9 cellular contexts compared by ENCODE assay signal in the genomic region with DNA sequence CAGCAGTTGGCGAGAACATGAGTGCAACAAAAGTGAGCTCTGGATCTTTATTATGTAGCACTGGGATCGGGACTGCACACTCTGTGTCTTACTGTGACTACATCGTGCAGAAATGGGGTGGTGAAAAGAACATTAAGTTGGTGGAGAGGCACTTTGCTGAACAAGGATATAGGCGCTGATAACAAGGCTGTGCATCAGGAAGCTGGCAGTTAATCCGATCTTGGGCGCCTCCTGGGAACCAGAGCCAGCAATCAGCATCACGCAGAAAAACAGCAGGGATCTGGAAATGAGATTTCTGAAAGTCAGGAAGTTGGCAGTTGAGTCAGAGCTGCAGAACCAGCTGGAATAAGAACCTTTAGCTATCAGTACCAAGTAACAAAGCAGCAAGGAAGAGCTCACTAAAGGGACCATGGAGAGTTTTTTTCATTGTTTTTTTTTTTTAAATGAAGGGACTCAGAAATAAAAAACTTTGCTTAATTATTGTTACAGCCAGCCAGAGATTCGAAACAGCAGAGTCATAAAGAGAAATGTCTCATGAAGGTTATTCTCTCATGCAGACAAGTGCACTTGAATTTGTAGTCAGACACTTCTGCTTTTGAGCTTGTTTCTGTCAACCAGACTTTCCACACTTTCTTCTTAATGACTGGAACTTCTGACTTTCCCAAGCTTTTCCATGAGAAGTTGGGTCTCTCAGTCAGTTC. TPM values are rescaled to one million over a fixed set of nuclear protein-coding genes. Genes with fewer than 3 reads are reported as not detected.
DNase-seq lines count a peak whose midpoint lies in the region; ATAC-seq and TF ChIP-seq lines count a peak whose summit lies in the region.
"Had no signal": no experiment of that assay in that cellular context is flagged by ENCODE, and none has a peak within 500 bp of the region (broad histone marks: within the 10 kb centered on the region; RNA-seq: fewer than 3 reads in every experiment).

No MANE protein-coding gene starts in this region.

- H4K12ac ChIP-seq in trophoblast cell (ENCODE audit: low read depth, low read length) = no peak overlapping the region

- H3K79me1 ChIP-seq in trophoblast cell (ENCODE audit: low read length) = no peaks in the 10 kb centered on the region

- no peak overlapping the region for H3K14ac ChIP-seq in trophoblast cell (ENCODE audit: low read length)

- no peaks in the 10 kb centered on the region for H3K36me3 Mint-ChIP-seq in mesothelial cell of epicardium

- no peak overlapping the region for H3K4ac ChIP-seq in trophoblast cell (ENCODE audit: low read depth, low read length)

- no peaks in the 10 kb centered on the region for H3K36me3 ChIP-seq in trophoblast cell (ENCODE audit: control insufficient read depth in 1 of 2, insufficient read depth in 2 of 2, low read length in 2 of 2)

- H3K27me3 ChIP-seq in trophoblast cell (ENCODE audit: insufficient read depth, low read length) = no peaks in the 10 kb centered on the region

- H2BK5ac ChIP-seq in trophoblast cell (ENCODE audit: low read depth, low read length, poor library complexity) = no peak overlapping the region

- no peak overlapping the region for H3K4me2 ChIP-seq in trophoblast cell (ENCODE audit: low read length)

- H3K9me3 ChIP-seq in trophoblast cell (ENCODE audit: insufficient read depth, low read depth, low read length) = peaks cover 1% of the 10 kb centered on the region

- ATAC-seq in GM18517 (IDR thresholded peaks at IDR 0.05; ENCODE audit: unreplicated experiment) = peak; percentile 75
- ATAC-seq in HG02981 (IDR thresholded peaks at IDR 0.05; ENCODE audit: unreplicated experiment) = peak; percentile 43
- ATAC-seq in HG03280 (IDR thresholded peaks at IDR 0.05; ENCODE audit: unreplicated experiment) = no peak

- no peaks in the 10 kb centered on the region for H3K79me2 ChIP-seq in trophoblast cell (ENCODE audit: control insufficient read depth, insufficient read depth, low read length, poor library complexity)

- H2AK5ac ChIP-seq in trophoblast cell (ENCODE audit: low read length) = no peak overlapping the region

- no peak overlapping the region for H4K8ac ChIP-seq in trophoblast cell (ENCODE audit: low read depth, low read length)

- no peaks in the 10 kb centered on the region for H3K27me3 Mint-ChIP-seq in mesothelial cell of epicardium (ENCODE audit: low read depth)

- no peak overlapping the region for H3K18ac ChIP-seq in trophoblast cell (ENCODE audit: low read length)

- H3K27ac ChIP-seq in trophoblast cell (ENCODE audit: low read depth, low read length) = no peak overlapping the region

- H2BK12ac ChIP-seq in trophoblast cell (ENCODE audit: low read length) = no peak overlapping the region

- peaks cover 12% of the 10 kb centered on the region for H3K4me1 Mint-ChIP-seq in mesothelial cell of epicardium

- H3K23ac ChIP-seq in trophoblast cell (ENCODE audit: low read length) = no peak overlapping the region

- H3K4me3 Mint-ChIP-seq in mesothelial cell of epicardium = no peak overlapping the region

- H4K91ac ChIP-seq in trophoblast cell (ENCODE audit: low read depth, low read length) = no peak overlapping the region

- H3K27ac Mint-ChIP-seq in mesothelial cell of epicardium = peak overlapping the region; percentile 35

- H3K4me1 ChIP-seq in trophoblast cell (ENCODE audit: control insufficient read depth in 1 of 2, insufficient read depth in 2 of 2, low read length in 2 of 2) = no peaks in the 10 kb centered on the region

- no peak overlapping the region for H3K9ac ChIP-seq in trophoblast cell (ENCODE audit: low read length)

- no peak overlapping the region for H2BK120ac ChIP-seq in trophoblast cell (ENCODE audit: insufficient read depth, low read length, poor library complexity)

- no CpG with 5 or more reads among the region's 8 CpGs for WGBS in trophoblast cell (ENCODE audit: extremely low coverage, insufficient coverage, insufficient read length)

- peaks cover 17% of the 10 kb centered on the region for H3K9me3 Mint-ChIP-seq in mesothelial cell of epicardium

- no peak overlapping the region for H3K4me3 ChIP-seq in trophoblast cell (ENCODE audit: low read depth, low read length)

- DNase-seq in UCSD-AML1 (lab: John Stamatoyannopoulos, UW; ENCODE audit: unreplicated experiment) = peak; percentile 17
- DNase-seq in mesothelial cell of epicardium (ENCODE audit: low spot score in 2 of 2, unreplicated experiment in 2 of 2) = no peak
- DNase-seq in T1000 (lab: John Stamatoyannopoulos, UW) = no peak
- DNase-seq in NCI-H1092 treated with DMSO at 0.1 percent for 48 hours (lab: John Stamatoyannopoulos, UW) = no peak
- no peak for DNase-seq in trophoblast cell
- DNase-seq: aorta had no signal

- no peak for TF ChIP-seq CTCF in mesothelial cell of epicardium (IDR thresholded peaks at IDR 0.05; ENCODE audit: unreplicated experiment)

- no peak overlapping the region for H2AFZ ChIP-seq in trophoblast cell (ENCODE audit: insufficient read depth, low read length, poor library complexity)

RNA-seq across cellular contexts. Expression of a gene that starts 22.8 kb away (rescaled TPM):
- total RNA-seq in mesothelial cell of epicardium = 8.9 to 9.1 TPM (median 9.1 TPM) in 3 replicates
- 0.03 and 0.08 TPM in 2 replicates for polyA plus RNA-seq in trophoblast cell (2013)
